ENCODE assay signal across 11 cellular contexts in the genomic region with DNA sequence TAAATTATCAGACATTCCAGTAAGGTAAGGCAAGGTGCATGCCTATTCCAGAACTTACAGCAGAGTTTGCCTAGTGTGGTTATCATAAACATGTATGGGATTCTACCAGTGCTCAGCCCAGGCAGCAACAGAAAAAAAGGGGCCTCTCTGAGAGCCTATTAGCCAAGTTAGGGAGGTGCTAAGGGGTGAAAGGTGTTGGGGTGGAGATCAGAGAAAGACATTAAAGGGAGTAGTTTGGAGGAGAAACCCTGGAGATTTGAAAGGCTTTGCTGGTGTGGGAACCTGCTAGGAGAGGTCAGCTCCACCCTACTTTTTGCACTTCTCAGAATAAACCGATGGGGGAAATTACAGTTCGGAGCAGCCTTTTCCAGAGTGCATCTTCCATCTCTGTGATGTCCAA. TPM values are rescaled to one million over a fixed set of nuclear protein-coding genes. Genes with fewer than 3 reads are reported as not detected.
DNase-seq lines count a peak whose midpoint lies in the region; ATAC-seq and TF ChIP-seq lines count a peak whose summit lies in the region.
"Had no signal": no experiment of that assay in that cellular context is flagged by ENCODE, and none has a peak within 500 bp of the region (broad histone marks: within the 10 kb centered on the region; RNA-seq: fewer than 3 reads in every experiment).

No MANE protein-coding gene starts in this region.

- peak overlapping the region; percentile 98 for H3K27ac ChIP-seq in CD4-positive, CD25-positive, alpha-beta regulatory T cell (ENCODE audit: insufficient read depth, low read length, poor library complexity, severe bottlenecking)
- H3K27ac ChIP-seq in KMS-11 = peak overlapping the region; percentile 1; the same call in 1 of the 2 replicates

- peak overlapping the region; percentile 69 for H3K4me2 ChIP-seq in KMS-11

- H2AFZ ChIP-seq in KMS-11 (ENCODE audit: low read depth) = no peak overlapping the region

- no peak for DNase-seq in CD4-positive, CD25-positive, alpha-beta regulatory T cell
- DNase-seq in chondrocyte (ENCODE audit: low spot score) (no peak), NCI-H69 (lab: John Stamatoyannopoulos, UW) (no peak), KG1 (lab: John Stamatoyannopoulos, UW) (no peak), EL (no peak)
- DNase-seq in activated effector memory CD4-positive, alpha-beta T cell treated with anti-CD3 and anti-CD28 coated beads, Interleukin-2, amount 50 U/mL, for 16 hours = no peak
- DNase-seq: NCI-H187, substantia nigra, T1000 had no signal

- no peaks in the 10 kb centered on the region for H3K27me3 ChIP-seq in CD4-positive, CD25-positive, alpha-beta regulatory T cell (ENCODE audit: control insufficient read depth, insufficient read depth, low read length)
- no peaks in the 10 kb centered on the region for H3K27me3 ChIP-seq in KMS-11 (ENCODE audit: insufficient read depth, low read depth)

- peak overlapping the region; percentile 86 to 92 (median 91) for H3K27ac Mint-ChIP-seq in CD4-positive, CD25-positive, alpha-beta regulatory T cell
- peak overlapping the region; percentile 90 for H3K27ac Mint-ChIP-seq in chondrocyte (ENCODE audit: unreplicated experiment)
- H3K27ac Mint-ChIP-seq in nephron = peak overlapping the region in 2 of 3 experiments; percentile 29 to 69

- peak overlapping the region; percentile 89 to 99 (median 94) for H3K4me3 Mint-ChIP-seq in CD4-positive, CD25-positive, alpha-beta regulatory T cell
- H3K4me3 Mint-ChIP-seq in chondrocyte (ENCODE audit: unreplicated experiment) (peak overlapping the region; percentile 92), nephron (peak overlapping the region; percentile 93)

- H3K9me3 ChIP-seq in CD4-positive, CD25-positive, alpha-beta regulatory T cell (ENCODE audit: control insufficient read depth in 2 of 2, low read length in 2 of 2) = no peaks in the 10 kb centered on the region

- H3K36me3 Mint-ChIP-seq in CD4-positive, CD25-positive, alpha-beta regulatory T cell = peaks cover 36% of the 10 kb centered on the region
- H3K36me3 Mint-ChIP-seq in chondrocyte (ENCODE audit: low read depth) = peaks cover 7% of the 10 kb centered on the region
- peaks cover 20% of the 10 kb centered on the region for H3K36me3 Mint-ChIP-seq in nephron (ENCODE audit: low read depth)

- peaks cover 36 to 73% (median 61%) of the 10 kb centered on the region in 4 donors for H3K4me1 Mint-ChIP-seq in CD4-positive, CD25-positive, alpha-beta regulatory T cell
- H3K4me1 Mint-ChIP-seq in chondrocyte (ENCODE audit: low read depth) (peaks cover 70% of the 10 kb centered on the region), nephron (peaks cover 50% of the 10 kb centered on the region)

- H3K36me3 ChIP-seq in CD4-positive, CD25-positive, alpha-beta regulatory T cell (ENCODE audit: control insufficient read depth, insufficient read depth, low read length) = peaks cover 32% of the 10 kb centered on the region
- no peaks in the 10 kb centered on the region for H3K36me3 ChIP-seq in KMS-11 (ENCODE audit: insufficient read depth)

- TF ChIP-seq CTCF in KMS-11 (conservative IDR thresholded peaks at IDR 0.05; ENCODE audit: low read depth, low read length) (no peak), chondrocyte (IDR thresholded peaks at IDR 0.05) (no peak), nephron (IDR thresholded peaks at IDR 0.05; ENCODE audit: unreplicated experiment in 3 of 3) (no peak)

- peaks cover 19% of the 10 kb centered on the region for H4K20me1 ChIP-seq in KMS-11 (ENCODE audit: insufficient read depth)

- H3K4me1 ChIP-seq in CD4-positive, CD25-positive, alpha-beta regulatory T cell (ENCODE audit: control insufficient read depth, insufficient read depth, low read length, poor library complexity, severe bottlenecking) = peaks cover 73% of the 10 kb centered on the region
- H3K4me1 ChIP-seq in KMS-11 (ENCODE audit: low read depth, poor library complexity, severe bottlenecking) = peaks cover 72% of the 10 kb centered on the region

- H3K4me3 ChIP-seq in CD4-positive, CD25-positive, alpha-beta regulatory T cell (ENCODE audit: low read depth, low read length) = peak overlapping the region; percentile 98
- H3K4me3 ChIP-seq in KMS-11 (IDR thresholded peaks at IDR 0.05; ENCODE audit: insufficient read depth, low read depth, low read length) = no peak overlapping the region

- no peak overlapping the region for H3K9ac ChIP-seq in KMS-11

- H3K79me2 ChIP-seq in KMS-11 (ENCODE audit: insufficient read depth, low read depth) = peaks cover 78% of the 10 kb centered on the region

- no peak for ATAC-seq in CD4-positive, CD25-positive, alpha-beta regulatory T cell (ENCODE audit: low read depth in 2 of 2)

- no peaks in the 10 kb centered on the region for H3K27me3 Mint-ChIP-seq in CD4-positive, CD25-positive, alpha-beta regulatory T cell
- H3K27me3 Mint-ChIP-seq in chondrocyte (ENCODE audit: low read depth) (no peaks in the 10 kb centered on the region), nephron (ENCODE audit: low read depth) (peaks cover 6% of the 10 kb centered on the region)

- peaks cover 0 to 1% (median 0%) of the 10 kb centered on the region in 7 donors for H3K9me3 Mint-ChIP-seq in CD4-positive, CD25-positive, alpha-beta regulatory T cell
- H3K9me3 Mint-ChIP-seq in chondrocyte (ENCODE audit: low read depth) = no peaks in the 10 kb centered on the region
- H3K9me3 Mint-ChIP-seq in nephron = no peaks in the 10 kb centered on the region

RNA-seq across cellular contexts. Expression of gene ARPC2, which starts 2.9 kb away (rescaled TPM):
- total RNA-seq in CD4-positive, CD25-positive, alpha-beta regulatory T cell = 540 TPM
- polyA plus RNA-seq in CD4-positive, CD25-positive, alpha-beta regulatory T cell = 1,000 to 10,000 TPM in 2 of 4 donors, 100 to 1,000 TPM in 2; 741 to 1,050 (median 910) TPM
- total RNA-seq in chondrocyte = 292 to 424 TPM (median 417 TPM) in 3 replicates

RNA-seq across cellular contexts. Expression of gene GPBAR1, which starts 40.9 kb away (rescaled TPM):
- total RNA-seq in CD4-positive, CD25-positive, alpha-beta regulatory T cell = 1.2 TPM
- not detected for polyA plus RNA-seq in CD4-positive, CD25-positive, alpha-beta regulatory T cell
- total RNA-seq in chondrocyte = 0.10 to 0.26 TPM (median 0.22 TPM) in 3 replicates

RNA-seq across cellular contexts. Expression of gene AAMP, which starts 50.0 kb away (rescaled TPM):
- total RNA-seq in CD4-positive, CD25-positive, alpha-beta regulatory T cell = 55.8 TPM
- 10 to 100 TPM; 84.8 to 92.2 (median 87.8) TPM for polyA plus RNA-seq in CD4-positive, CD25-positive, alpha-beta regulatory T cell
- 39.6 to 42.6 TPM (median 42.4 TPM) in 3 replicates for total RNA-seq in chondrocyte

RNA-seq across cellular contexts. Expression of gene PNKD, which starts 50.4 kb away (rescaled TPM):
- total RNA-seq in CD4-positive, CD25-positive, alpha-beta regulatory T cell = 21.9 TPM
- 100 to 1,000 TPM in 1 of 4 donors, 10 to 100 TPM in 3; 96.2 to 107 (median 98.8) TPM for polyA plus RNA-seq in CD4-positive, CD25-positive, alpha-beta regulatory T cell
- total RNA-seq in chondrocyte = 28.9 to 49.9 TPM (median 31.3 TPM) in 3 replicates

RNA-seq across cellular contexts. Expression of gene CXCR1, which starts 53.2 kb away (rescaled TPM):
- total RNA-seq in CD4-positive, CD25-positive, alpha-beta regulatory T cell = not detected
- polyA plus RNA-seq in CD4-positive, CD25-positive, alpha-beta regulatory T cell = under 1 TPM; 0.08 to 0.94 (median 0.46) TPM
- total RNA-seq in chondrocyte = not detected in 3 replicates
